10 cellular contexts compared by ENCODE assay signal in the genomic region with DNA sequence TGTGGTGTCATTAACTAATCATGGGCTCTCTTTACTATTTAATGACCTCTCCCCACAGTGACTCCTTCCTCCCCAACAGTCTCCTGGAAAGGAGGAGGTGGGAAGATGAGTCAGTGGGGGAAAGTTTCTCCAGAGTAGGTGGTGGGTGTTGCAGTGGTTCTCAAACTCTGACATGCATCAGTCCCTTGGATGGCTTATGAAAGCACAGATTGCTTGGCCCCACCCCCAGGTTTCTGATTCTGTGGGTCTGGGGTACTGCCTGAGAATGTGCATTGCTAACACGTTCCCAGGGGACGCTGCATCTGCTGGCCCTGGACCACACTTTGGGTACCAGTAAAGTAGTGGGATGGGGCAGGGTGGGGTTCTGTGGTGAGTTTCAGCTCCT. TPM values are rescaled to one million over a fixed set of nuclear protein-coding genes. Genes with fewer than 3 reads are reported as not detected.
DNase-seq lines count a peak whose midpoint lies in the region; ATAC-seq and TF ChIP-seq lines count a peak whose summit lies in the region.
"Had no signal": no experiment of that assay in that cellular context is flagged by ENCODE, and none has a peak within 500 bp of the region (broad histone marks: within the 10 kb centered on the region; RNA-seq: fewer than 3 reads in every experiment).

No MANE protein-coding gene starts in this region.

- H3K9me3 Mint-ChIP-seq in activated T-cell treated with anti-CD3 and anti-CD28 coated beads, Interleukin-2, amount 50 U/mL, for 72 hours, result no peaks in the 10 kb centered on the region

- no peaks in the 10 kb centered on the region for H3K27me3 Mint-ChIP-seq in activated T-cell treated with anti-CD3 and anti-CD28 coated beads, Interleukin-2, amount 50 U/mL, for 72 hours (ENCODE audit: low read depth)

- H3K4me1 ChIP-seq in lower lobe of right lung (peaks cover 85% of the 10 kb centered on the region), esophagus muscularis mucosa (peaks cover 28 to 57% (median 49%) of the 10 kb centered on the region in 4 donors)

- intact Hi-C loops in lower lobe of right lung (cut with DNase I), result no loop called here
- intact Hi-C loops in esophagus muscularis mucosa (cut with DNase I), result no loop called here

- peak; percentile 28 for ATAC-seq in HG02610 (IDR thresholded peaks at IDR 0.05; ENCODE audit: unreplicated experiment)
- peak; percentile 57 to 64 for ATAC-seq in activated T-cell treated with anti-CD3 and anti-CD28 coated beads, Interleukin-2, amount 50 U/mL, for 72 hours (replicated peaks in 1 of 2)
- peak in 1 of 2 donors; percentile 29 for ATAC-seq in lower lobe of right lung
- ATAC-seq in HG02973 (IDR thresholded peaks at IDR 0.05; ENCODE audit: unreplicated experiment), result no peak

- CTCF ChIA-PET in AG04449 (lab: Yijun Ruan, JAX), result interaction anchor here (1.2 kb wide), 1 partner anchor 42 kb away, joined by 4 read pairs; no protein-coding TSS in a partner anchor

- no peak for TF ChIP-seq POLR2A in esophagus muscularis mucosa (IDR thresholded peaks at IDR 0.05; ENCODE audit: low read depth)

- H3K36me3 ChIP-seq in lower lobe of right lung, result no peaks in the 10 kb centered on the region
- no peaks in the 10 kb centered on the region for H3K36me3 ChIP-seq in esophagus muscularis mucosa

- 82% methylated on average over 2 of the region's 2 CpGs for WGBS in esophagus muscularis mucosa

- no peak for TF ChIP-seq EP300 in esophagus muscularis mucosa (IDR thresholded peaks at IDR 0.05)

- no peaks in the 10 kb centered on the region for H3K9me3 ChIP-seq in lower lobe of right lung
- H3K9me3 ChIP-seq in esophagus muscularis mucosa, result no peaks in the 10 kb centered on the region

- TF ChIP-seq CTCF in AG04449 (IDR thresholded peaks at IDR 0.05; ENCODE audit: insufficient read depth, low read length, missing control alignments) (no peak), lower lobe of right lung (IDR thresholded peaks at IDR 0.05) (no peak), esophagus muscularis mucosa (IDR thresholded peaks at IDR 0.05) (no peak)

- peak overlapping the region; percentile 80 to 93 for H3K4me3 Mint-ChIP-seq in activated T-cell treated with anti-CD3 and anti-CD28 coated beads, Interleukin-2, amount 50 U/mL, for 72 hours

- POLR2A ChIA-PET in AG04449 (lab: Yijun Ruan, JAX), result interaction anchor here (1.8 kb wide), 2 partner anchors 10 to 11 kb away, joined by 5 to 9 read pairs; a partner anchor contains a TSS

- peaks cover 88% of the 10 kb centered on the region for H3K4me1 Mint-ChIP-seq in activated T-cell treated with anti-CD3 and anti-CD28 coated beads, Interleukin-2, amount 50 U/mL, for 72 hours (ENCODE audit: low read depth)

- H3K27me3 ChIP-seq in lower lobe of right lung (ENCODE audit: low read depth), result no peaks in the 10 kb centered on the region
- no peaks in the 10 kb centered on the region for H3K27me3 ChIP-seq in esophagus muscularis mucosa

- peak overlapping the region; percentile 99 for H3K27ac Mint-ChIP-seq in activated T-cell treated with anti-CD3 and anti-CD28 coated beads, Interleukin-2, amount 50 U/mL, for 72 hours

- no peak overlapping the region; the same call in 1 of the 2 replicates for H3K4me3 ChIP-seq in AG04449 (ENCODE audit: low read depth, low read length)
- H3K4me3 ChIP-seq in lower lobe of right lung, result no peak overlapping the region
- H3K4me3 ChIP-seq in esophagus muscularis mucosa, result no peak overlapping the region

- peak overlapping the region; percentile 21 for H3K27ac ChIP-seq in lower lobe of right lung
- peak overlapping the region in 2 of 4 donors; percentile 20 to 71 for H3K27ac ChIP-seq in esophagus muscularis mucosa (replicated peaks in 1 of 4)

- peaks cover under 1 to 13% of the 10 kb centered on the region in 2 donors for H3K36me3 Mint-ChIP-seq in activated T-cell treated with anti-CD3 and anti-CD28 coated beads, Interleukin-2, amount 50 U/mL, for 72 hours (ENCODE audit: insufficient read depth in 2 of 2)

- peak; percentile 53 for DNase-seq in AG04449 (ENCODE audit: low read depth, low spot score)
- DNase-seq in activated T-cell treated with anti-CD3 and anti-CD28 coated beads, Interleukin-2, amount 50 U/mL, for 72 hours, result peak; percentile 54 to 67
- DNase-seq in lower lobe of right lung, result no peak
- no peak for DNase-seq in RPMI8226
- DNase-seq in esophagus muscularis mucosa (ENCODE audit: extremely low spot score), result no peak
- no peak for DNase-seq in NCI-H526 (lab: John Stamatoyannopoulos, UW)
- DNase-seq: DMS 273 treated with DMSO at 0.1 percent for 48 hours, erythroblast had no signal

RNA-seq across cellular contexts. Expression of a gene that starts 9.8 kb away (rescaled TPM):
- 100 to 1,000 TPM; 364 to 421 TPM for total RNA-seq in activated T-cell treated with anti-CD3 and anti-CD28 coated beads, Interleukin-2, amount 50 U/mL, for 72 hours
- total RNA-seq in lower lobe of right lung (129 TPM), esophagus muscularis mucosa (10 to 100 TPM; 11.0 to 20.6 (median 16.3) TPM)

Comparison
In these comparisons a context has a peak if more than half of its experiments do, and no peak if none do; other contexts are left out.
1. DNase-seq: peak in AG04449 (single experiment) and activated T-cell treated with anti-CD3 and anti-CD28 coated beads, Interleukin-2, amount 50 U/mL, for 72 hours (2 of 2); none in lower lobe of right lung (single experiment), RPMI8226 (single experiment), esophagus muscularis mucosa (single experiment) and NCI-H526 (0 of 2).